ENCODE assay signal across 25 cellular contexts in genomic region chr2:186254759-186255158, GRCh38.
"Had no signal": no experiment of that assay in that cellular context is flagged by ENCODE, and none has a peak within 500 bp of the region (broad histone marks: within the 10 kb centered on the region; RNA-seq: fewer than 3 reads in every experiment).

No MANE protein-coding gene starts in this region.

- H3K4me1 ChIP-seq: esophagus muscularis mucosa, foreskin keratinocyte, gastroesophageal sphincter, heart left ventricle, left lung, lower lobe of right lung had no signal

- H3K4me3 Mint-ChIP-seq: immature natural killer cell, mesothelial cell of epicardium had no signal

- H3K9me3 Mint-ChIP-seq: mesothelial cell of epicardium had no signal

- H3K4me1 Mint-ChIP-seq: immature natural killer cell, mesothelial cell of epicardium had no signal

- H3K79me2 ChIP-seq: hepatocyte had no signal

- H3K27ac Mint-ChIP-seq: immature natural killer cell, mesothelial cell of epicardium had no signal

- H3K9me3 ChIP-seq: esophagus muscularis mucosa, gastroesophageal sphincter, lower lobe of right lung, mucosa of descending colon had no signal

- H3K4me2 ChIP-seq: hepatocyte had no signal

- H3K36me3 ChIP-seq: esophagus muscularis mucosa, gastroesophageal sphincter, heart left ventricle, left lung, lower lobe of right lung had no signal

- H3K36me3 Mint-ChIP-seq: mesothelial cell of epicardium had no signal

- DNase-seq: dermis blood vessel endothelial cell; dorsolateral prefrontal cortex; effector CD4-positive, alpha-beta T cell; effector memory CD4-positive, alpha-beta T cell; foreskin keratinocyte; heart left ventricle; hypothalamus; immature natural killer cell; islet precursor cell; kidney; kidney glomerular epithelial cell; left cardiac atrium; left lung; left ventricle myocardium superior; lower lobe of right lung; mesenchymal stem cell; mucosa of descending colon had no signal

- H3K27me3 ChIP-seq: dorsolateral prefrontal cortex, esophagus muscularis mucosa, foreskin keratinocyte, gastroesophageal sphincter, heart left ventricle, hepatocyte, left lung had no signal

- H3K27ac ChIP-seq: coronary artery, dorsolateral prefrontal cortex, esophagus muscularis mucosa, foreskin keratinocyte, gastroesophageal sphincter, heart left ventricle, hepatocyte, left lung, lower lobe of right lung had no signal

- H2AFZ ChIP-seq: hepatocyte had no signal

- H3K4me3 ChIP-seq: coronary artery, dorsolateral prefrontal cortex, esophagus muscularis mucosa, gastroesophageal sphincter, heart left ventricle, hepatocyte, left lung, lower lobe of right lung, mucosa of descending colon had no signal

- ATAC-seq: foreskin keratinocyte, gastroesophageal sphincter, heart left ventricle, left lung, left ventricle myocardium superior, lower lobe of right lung, mucosa of descending colon had no signal

- FAIRE-seq: colon, endothelial cell of umbilical vein, frontal cortex had no signal
